In genomic region chr15:67381416-67382045, GRCh38 we compare ENCODE assay signal across 26 cellular contexts.
A peak's percentile ranks its signal among the peaks of the same experiment; 100 is the strongest.
DNase-seq lines count a peak whose midpoint lies in the region; FAIRE-seq and TF ChIP-seq lines count a peak whose summit lies in the region.
"Had no signal": no experiment of that assay in that cellular context is flagged by ENCODE, and none has a peak within 500 bp of the region (broad histone marks: within the 10 kb centered on the region; RNA-seq: fewer than 3 reads in every experiment).

No MANE protein-coding gene starts in this region.

- H3K27me3 ChIP-seq in neural cell (ENCODE audit: insufficient read depth, low read depth, low read length) (no peaks in the 10 kb centered on the region), trophoblast cell (ENCODE audit: insufficient read depth, low read length) (no peaks in the 10 kb centered on the region)
- H3K27me3 ChIP-seq: BLaER1 had no signal

- TF ChIP-seq CTCF in neural cell (IDR thresholded peaks at IDR 0.05; ENCODE audit: poor library complexity, severe bottlenecking) = no peak

- no peak overlapping the region for H2BK12ac ChIP-seq in trophoblast cell (ENCODE audit: low read length)

- DNase-seq in trophoblast cell (peak; percentile 72 to 87), NCI-H2171 treated with DMSO at 0.1 percent for 48 hours (lab: John Stamatoyannopoulos, UW) (no peak)
- no peak for DNase-seq in activated T-cell treated with anti-CD3 and anti-CD28 coated beads, Interleukin-2, amount 50 U/mL, for 1 hour
- DNase-seq in activated CD8-positive, alpha-beta memory T cell treated with anti-CD3 and anti-CD28 coated beads for 24 hours = no peak
- DNase-seq: 8988T; ACHN; BE2C; C1 segment of cervical spinal cord; CD4-positive, alpha-beta memory T cell; CD4-positive, CD25-positive, alpha-beta regulatory T cell; CD8-positive, alpha-beta memory T cell; COR-L47; DMS 273 treated with DMSO at 0.1 percent for 48 hours; DMS153; DMS53; DMS79; DND-41; EL; GDM1 had no signal

- TF ChIP-seq EP300 in neural cell (conservative IDR thresholded peaks at IDR 0.05; ENCODE audit: poor library complexity, severe bottlenecking) = no peak

- no CpG with 5 or more reads among the region's 8 CpGs for WGBS in trophoblast cell (ENCODE audit: extremely low coverage, insufficient coverage, insufficient read length)

- H3K79me2 ChIP-seq in neural cell (replicated peaks; ENCODE audit: insufficient read depth, low read length) = no peaks in the 10 kb centered on the region
- no peaks in the 10 kb centered on the region for H3K79me2 ChIP-seq in trophoblast cell (ENCODE audit: control insufficient read depth, insufficient read depth, low read length, poor library complexity)

- H3K9ac ChIP-seq in neural cell (ENCODE audit: low read length) (no peak overlapping the region), trophoblast cell (ENCODE audit: low read length) (no peak overlapping the region)
- H3K9ac ChIP-seq: BLaER1 had no signal

- H3K4me1 ChIP-seq in trophoblast cell (ENCODE audit: control insufficient read depth in 1 of 2, insufficient read depth in 2 of 2, low read length in 2 of 2) = no peaks in the 10 kb centered on the region
- H3K4me1 ChIP-seq: BE2C had no signal

- no peak overlapping the region for H3K18ac ChIP-seq in trophoblast cell (ENCODE audit: low read length)

- no peaks in the 10 kb centered on the region for H3K9me2 ChIP-seq in neural cell (ENCODE audit: insufficient read depth, low read length)

- H3K79me1 ChIP-seq in trophoblast cell (ENCODE audit: low read length) = no peaks in the 10 kb centered on the region

- H3K9me3 ChIP-seq in neural cell (ENCODE audit: low read length) (no peaks in the 10 kb centered on the region), trophoblast cell (ENCODE audit: insufficient read depth, low read depth, low read length) (no peaks in the 10 kb centered on the region)
- H3K9me3 ChIP-seq: BE2C, BLaER1 had no signal

- FAIRE-seq in G401.6 (lab: Jason Lieb, UNC) = peak; percentile 96
- FAIRE-seq: A204.1, GM12878, GM12892, GM18507 had no signal

- H2BK120ac ChIP-seq in trophoblast cell (ENCODE audit: insufficient read depth, low read length, poor library complexity) = no peak overlapping the region

- H4K91ac ChIP-seq in trophoblast cell (ENCODE audit: low read depth, low read length) = no peak overlapping the region

- no peak overlapping the region for H2AFZ ChIP-seq in neural cell (ENCODE audit: low read depth, low read length)
- no peak overlapping the region for H2AFZ ChIP-seq in trophoblast cell (ENCODE audit: insufficient read depth, low read length, poor library complexity)

- no peak overlapping the region for H3K14ac ChIP-seq in trophoblast cell (ENCODE audit: low read length)

- no peak overlapping the region for H2AK5ac ChIP-seq in trophoblast cell (ENCODE audit: low read length)

- no peak overlapping the region for H4K8ac ChIP-seq in trophoblast cell (ENCODE audit: low read depth, low read length)

- no peaks in the 10 kb centered on the region for H3F3A ChIP-seq in neural cell (ENCODE audit: insufficient read depth, low read length, poor library complexity, severe bottlenecking)

- H3K4me3 ChIP-seq in neural cell (ENCODE audit: low read length) = no peak overlapping the region
- H3K4me3 ChIP-seq in trophoblast cell (ENCODE audit: low read depth, low read length) = no peak overlapping the region
- H3K4me3 ChIP-seq: BLaER1, GM12878 had no signal

- no peaks in the 10 kb centered on the region for H3K36me3 ChIP-seq in neural cell (ENCODE audit: insufficient read depth, low read length)
- no peaks in the 10 kb centered on the region for H3K36me3 ChIP-seq in trophoblast cell (ENCODE audit: control insufficient read depth in 1 of 2, insufficient read depth in 2 of 2, low read length in 2 of 2)
- H3K36me3 ChIP-seq: BE2C, BLaER1 had no signal

- no peak overlapping the region for H3K4ac ChIP-seq in trophoblast cell (ENCODE audit: low read depth, low read length)

- peak overlapping the region; percentile 29 for H3K27ac ChIP-seq in neural cell (ENCODE audit: low read length)
- H3K27ac ChIP-seq in trophoblast cell (ENCODE audit: low read depth, low read length) = no peak overlapping the region
- H3K27ac ChIP-seq: BLaER1 had no signal

- no peaks in the 10 kb centered on the region for H4K20me1 ChIP-seq in neural cell (ENCODE audit: insufficient read depth)
- H4K20me1 ChIP-seq: BLaER1 had no signal

- H3K4me2 ChIP-seq in neural cell (ENCODE audit: low read length) (no peak overlapping the region), trophoblast cell (ENCODE audit: low read length) (no peak overlapping the region)
- H3K4me2 ChIP-seq: BLaER1 had no signal

- no peak for TF ChIP-seq RAD21 in neural cell (conservative IDR thresholded peaks at IDR 0.05)

- H2BK5ac ChIP-seq in trophoblast cell (ENCODE audit: low read depth, low read length, poor library complexity) = no peak overlapping the region

- no peak overlapping the region for H4K12ac ChIP-seq in trophoblast cell (ENCODE audit: low read depth, low read length)

- H3K23ac ChIP-seq in trophoblast cell (ENCODE audit: low read length) = no peak overlapping the region

TF ChIP-seq in neural cell, 6 proteins besides CTCF, POLR2A, EP300 and RAD21:
- TF ChIP-seq POLR2AphosphoS5 (IDR thresholded peaks at IDR 0.05) (no peak), TAF1 (IDR thresholded peaks at IDR 0.05; ENCODE audit: low read depth) (no peak), REST (IDR thresholded peaks at IDR 0.05; ENCODE audit: borderline replicate concordance) (no peak)

Comparison
In these comparisons a context has a peak if more than half of its experiments do, and no peak if none do; other contexts are left out.
1. DNase-seq: peak in trophoblast cell (2 of 2); none in NCI-H2171 treated with DMSO at 0.1 percent for 48 hours (single experiment), activated T-cell treated with anti-CD3 and anti-CD28 coated beads, Interleukin-2, amount 50 U/mL, for 1 hour (single experiment) and activated CD8-positive, alpha-beta memory T cell treated with anti-CD3 and anti-CD28 coated beads for 24 hours (single experiment).